Comparison of ENCODE assay signal across 18 cellular contexts in genomic region chr17:55288356-55289105, GRCh38. TPM values are rescaled to one million over a fixed set of nuclear protein-coding genes. Genes with fewer than 3 reads are reported as not detected.
"Had no signal": no experiment of that assay in that cellular context is flagged by ENCODE, and none has a peak within 500 bp of the region (broad histone marks: within the 10 kb centered on the region; RNA-seq: fewer than 3 reads in every experiment).

No MANE protein-coding gene starts in this region.

- FAIRE-seq: colon had no signal

- H3K4me3 ChIP-seq: left lung, psoas muscle, tibial nerve had no signal

- H2AFZ ChIP-seq: parathyroid adenoma had no signal

- H3K27ac ChIP-seq: foreskin keratinocyte, left lung, parathyroid adenoma, psoas muscle had no signal

- DNase-seq: foreskin keratinocyte; head of caudate nucleus; hypothalamus; islet precursor cell; left lung; mesendoderm; naive B cell; nephron progenitor cell; psoas muscle; stimulated activated CD4-positive, alpha-beta T cell treated with anti-CD3 and anti-CD28 coated beads, Interleukin-4, amount 100 ng/mL, for 1 hour; stimulated activated CD8-positive, alpha-beta memory T cell treated with anti-CD3 and anti-CD28 coated beads, Interleukin-4, amount 100 ng/mL, for 48 hours; stimulated activated naive CD8-positive, alpha-beta T cell treated with anti-CD3 and anti-CD28 coated beads, Interleukin-15, Interleukin-2, amounts not matched to agents 100 U/mL and 50 U/mL, for 24 hours had no signal

- H3K79me2 ChIP-seq: parathyroid adenoma had no signal

- H3K27me3 ChIP-seq: left lung, tibial nerve had no signal

- H3K4me3 Mint-ChIP-seq: dendritic cell treated with granulocyte-macrophage colony-stimulating factor and Interleukin-4, amounts not matched to agents 40 ng/mL and 50 ng/mL, for 4 days; naive B cell; nephron progenitor cell; stimulated activated effector memory CD8-positive, alpha-beta T cell treated with anti-CD3 and anti-CD28 coated beads, Interleukin-12 subunit alpha, Interleukin-12 subunit beta, amount 100 ng/mL, for 72 hours had no signal

- H3K36me3 ChIP-seq: left lung had no signal

- H3K9me3 ChIP-seq: left lung, tibial nerve had no signal

- ATAC-seq: foreskin keratinocyte; left lung; psoas muscle; stimulated activated effector memory CD8-positive, alpha-beta T cell treated with anti-CD3 and anti-CD28 coated beads, Interleukin-12 subunit alpha, Interleukin-12 subunit beta, amount 100 ng/mL, for 72 hours; stimulated activated naive CD8-positive, alpha-beta T cell treated with anti-CD3 and anti-CD28 coated beads, Interleukin-15, Interleukin-2, amounts not matched to agents 100 U/mL and 50 U/mL, for 24 hours had no signal

- H3K4me1 Mint-ChIP-seq: nephron progenitor cell; stimulated activated effector memory CD8-positive, alpha-beta T cell treated with anti-CD3 and anti-CD28 coated beads, Interleukin-12 subunit alpha, Interleukin-12 subunit beta, amount 100 ng/mL, for 72 hours had no signal

- H3K36me3 Mint-ChIP-seq: naive B cell; stimulated activated effector memory CD8-positive, alpha-beta T cell treated with anti-CD3 and anti-CD28 coated beads, Interleukin-12 subunit alpha, Interleukin-12 subunit beta, amount 100 ng/mL, for 72 hours had no signal

- H3K9me3 Mint-ChIP-seq: dendritic cell treated with granulocyte-macrophage colony-stimulating factor and Interleukin-4, amounts not matched to agents 40 ng/mL and 50 ng/mL, for 4 days; stimulated activated effector memory CD8-positive, alpha-beta T cell treated with anti-CD3 and anti-CD28 coated beads, Interleukin-12 subunit alpha, Interleukin-12 subunit beta, amount 100 ng/mL, for 72 hours had no signal

- H3K27ac Mint-ChIP-seq: dendritic cell treated with granulocyte-macrophage colony-stimulating factor and Interleukin-4, amounts not matched to agents 40 ng/mL and 50 ng/mL, for 4 days; naive B cell; nephron progenitor cell; stimulated activated effector memory CD8-positive, alpha-beta T cell treated with anti-CD3 and anti-CD28 coated beads, Interleukin-12 subunit alpha, Interleukin-12 subunit beta, amount 100 ng/mL, for 72 hours had no signal

- H3K27me3 Mint-ChIP-seq: dendritic cell treated with granulocyte-macrophage colony-stimulating factor and Interleukin-4, amounts not matched to agents 40 ng/mL and 50 ng/mL, for 4 days had no signal

- H3K4me1 ChIP-seq: foreskin keratinocyte had no signal

- H3K9ac ChIP-seq: parathyroid adenoma had no signal

RNA-seq across cellular contexts. Expression of gene HLF, which starts 23.8 kb away (rescaled TPM):
- total RNA-seq: lung microvascular endothelial cell had no signal
- polyA plus RNA-seq: foreskin keratinocyte had no signal
